In genomic region chr18:46182633-46183401, GRCh38 we compare ENCODE assay signal across 15 cellular contexts.
DNase-seq lines count a peak whose midpoint lies in the region; ATAC-seq lines count a peak whose summit lies in the region.
"Had no signal": no experiment of that assay in that cellular context is flagged by ENCODE, and none has a peak within 500 bp of the region (broad histone marks: within the 10 kb centered on the region; RNA-seq: fewer than 3 reads in every experiment).

No MANE protein-coding gene starts in this region.

- ATAC-seq in Right ventricle myocardium superior (ENCODE audit: poor library complexity) (peak; percentile 90), HG03378 (IDR thresholded peaks at IDR 0.05; ENCODE audit: unreplicated experiment) (no peak)
- no peak for ATAC-seq in stimulated activated effector memory CD8-positive, alpha-beta T cell treated with anti-CD3 and anti-CD28 coated beads, Interleukin-12 subunit alpha, Interleukin-12 subunit beta, amount 100 ng/mL, for 72 hours
- ATAC-seq: esophagus mucosa had no signal

- no peaks in the 10 kb centered on the region for H3K36me3 ChIP-seq in SK-N-MC (ENCODE audit: insufficient read depth, low read length)
- H3K36me3 ChIP-seq: vagina had no signal

- peaks cover 7% of the 10 kb centered on the region for H3K36me3 Mint-ChIP-seq in activated naive CD4-positive, alpha-beta T cell treated with anti-CD3 and anti-CD28 coated beads, Interleukin-2, amount 50 U/mL, for 24 hours
- H3K36me3 Mint-ChIP-seq in stimulated activated effector memory CD8-positive, alpha-beta T cell treated with anti-CD3 and anti-CD28 coated beads, Interleukin-12 subunit alpha, Interleukin-12 subunit beta, amount 100 ng/mL, for 72 hours, result peaks cover 40% of the 10 kb centered on the region

- no peak overlapping the region for H3K9ac ChIP-seq in SK-N-MC (ENCODE audit: insufficient read length)
- H3K9ac ChIP-seq: BLaER1 had no signal

- H3K27ac Mint-ChIP-seq in activated naive CD4-positive, alpha-beta T cell treated with anti-CD3 and anti-CD28 coated beads, Interleukin-2, amount 50 U/mL, for 24 hours, result peak overlapping the region; percentile 49
- H3K27ac Mint-ChIP-seq in stimulated activated effector memory CD8-positive, alpha-beta T cell treated with anti-CD3 and anti-CD28 coated beads, Interleukin-12 subunit alpha, Interleukin-12 subunit beta, amount 100 ng/mL, for 72 hours, result peak overlapping the region; percentile 34

- H3K27me3 Mint-ChIP-seq in activated naive CD4-positive, alpha-beta T cell treated with anti-CD3 and anti-CD28 coated beads, Interleukin-2, amount 50 U/mL, for 24 hours, result no peaks in the 10 kb centered on the region

- no peak overlapping the region for H3K4me3 ChIP-seq in SK-N-MC
- H3K4me3 ChIP-seq: BLaER1, vagina had no signal

- peak overlapping the region; percentile 39; the same call in 1 of the 2 replicates for H3K27ac ChIP-seq in SK-N-MC
- H3K27ac ChIP-seq: BLaER1, vagina had no signal

- intact Hi-C loops in Right ventricle myocardium superior (cut with DNase I), result no loop called here

- peaks cover 70% of the 10 kb centered on the region for H3K4me1 Mint-ChIP-seq in activated naive CD4-positive, alpha-beta T cell treated with anti-CD3 and anti-CD28 coated beads, Interleukin-2, amount 50 U/mL, for 24 hours
- H3K4me1 Mint-ChIP-seq in stimulated activated effector memory CD8-positive, alpha-beta T cell treated with anti-CD3 and anti-CD28 coated beads, Interleukin-12 subunit alpha, Interleukin-12 subunit beta, amount 100 ng/mL, for 72 hours, result peaks cover 59% of the 10 kb centered on the region

- H3K4me3 Mint-ChIP-seq in activated naive CD4-positive, alpha-beta T cell treated with anti-CD3 and anti-CD28 coated beads, Interleukin-2, amount 50 U/mL, for 24 hours, result peak overlapping the region; percentile 70
- H3K4me3 Mint-ChIP-seq in stimulated activated effector memory CD8-positive, alpha-beta T cell treated with anti-CD3 and anti-CD28 coated beads, Interleukin-12 subunit alpha, Interleukin-12 subunit beta, amount 100 ng/mL, for 72 hours, result no peak overlapping the region

- DNase-seq in activated naive CD4-positive, alpha-beta T cell (lab: John Stamatoyannopoulos, UW), result no peak
- DNase-seq in SK-N-MC (ENCODE audit: low read depth, low spot score), result no peak
- no peak for DNase-seq in Right ventricle myocardium superior
- no peak for DNase-seq in stimulated activated effector memory CD8-positive, alpha-beta T cell treated with anti-CD3 and anti-CD28 coated beads, Interleukin-12 subunit alpha, Interleukin-12 subunit beta, amount 100 ng/mL, for 72 hours (ENCODE audit: low spot score in 2 of 2)
- no peak for DNase-seq in superior temporal gyrus (ENCODE audit: extremely low spot score)
- no peak for DNase-seq in NCI-H187 (lab: John Stamatoyannopoulos, UW)
- DNase-seq: activated CD8-positive, alpha-beta memory T cell treated with anti-CD3 and anti-CD28 coated beads, Interleukin-2, amount 50 U/mL, for 48 hours; central memory CD4-positive, alpha-beta T cell; NCI-H146; stimulated activated CD4-positive, alpha-beta T cell treated with anti-CD3 and anti-CD28 coated beads, Interleukin-12 subunit alpha, Interleukin-12 subunit beta, amount 100 ng/mL, for 4 hours had no signal

- no peaks in the 10 kb centered on the region for H3K9me3 ChIP-seq in SK-N-MC (ENCODE audit: low read depth, low read length)
- H3K9me3 ChIP-seq: BLaER1, vagina had no signal

- H3K9me3 Mint-ChIP-seq in activated naive CD4-positive, alpha-beta T cell treated with anti-CD3 and anti-CD28 coated beads, Interleukin-2, amount 50 U/mL, for 24 hours, result no peaks in the 10 kb centered on the region
- H3K9me3 Mint-ChIP-seq in stimulated activated effector memory CD8-positive, alpha-beta T cell treated with anti-CD3 and anti-CD28 coated beads, Interleukin-12 subunit alpha, Interleukin-12 subunit beta, amount 100 ng/mL, for 72 hours, result no peaks in the 10 kb centered on the region
